Comparison of ENCODE assay signal across 24 cellular contexts in genomic region chr3:66433522-66433782, GRCh38.
DNase-seq lines count a peak whose midpoint lies in the region; ATAC-seq and TF ChIP-seq lines count a peak whose summit lies in the region.
"Had no signal": no experiment of that assay in that cellular context is flagged by ENCODE, and none has a peak within 500 bp of the region (broad histone marks: within the 10 kb centered on the region; RNA-seq: fewer than 3 reads in every experiment).

No MANE protein-coding gene starts in this region.

- no peaks in the 10 kb centered on the region for H3K9me3 Mint-ChIP-seq in CD4-positive, CD25-positive, alpha-beta regulatory T cell
- H3K9me3 Mint-ChIP-seq in activated T-helper 17 cell treated with anti-CD3 and anti-CD28 coated beads, Interleukin-2, amount 50 U/mL, for 72 hours: no peaks in the 10 kb centered on the region
- no peaks in the 10 kb centered on the region for H3K9me3 Mint-ChIP-seq in osteocyte (ENCODE audit: unreplicated experiment)
- no peaks in the 10 kb centered on the region for H3K9me3 Mint-ChIP-seq in activated T-helper 2 cell treated with anti-CD3 and anti-CD28 coated beads, Interferon-gamma antibody, Interleukin-2, Interleukin-4, amounts not matched to agents 10 μg/mL and 5 μg/mL and 100 μg/mL, durations not matched to agents 14 hours and 24 hours and 36 hours
- H3K9me3 Mint-ChIP-seq: activated B cell treated with CpG ODN at 0.5 μM for 24 hours; activated naive CD4-positive, alpha-beta T cell treated with anti-CD3 and anti-CD28 coated beads, Interleukin-2, amount 10 ng/mL, durations not matched to agents 7 days and 5 days; effector memory CD8-positive, alpha-beta T cell; memory B cell had no signal

- H3K36me3 ChIP-seq in BLaER1: peaks cover 66% of the 10 kb centered on the region
- H3K36me3 ChIP-seq in CD4-positive, CD25-positive, alpha-beta regulatory T cell (ENCODE audit: control insufficient read depth, insufficient read depth, low read length): peaks cover 22% of the 10 kb centered on the region
- H3K36me3 ChIP-seq in hepatocyte (replicated peaks; ENCODE audit: insufficient read depth, low read depth): no peaks in the 10 kb centered on the region
- H3K36me3 ChIP-seq: ovary, suprapubic skin had no signal

- H3K79me2 ChIP-seq in hepatocyte: no peaks in the 10 kb centered on the region

- no peak overlapping the region for H2AFZ ChIP-seq in hepatocyte

- DNase-seq in CD4-positive, CD25-positive, alpha-beta regulatory T cell: peak in 1 of 3 donors; percentile 36
- DNase-seq in osteocyte (ENCODE audit: extremely low spot score, unreplicated experiment): no peak
- DNase-seq in hepatocyte (ENCODE audit: low spot score): no peak
- DNase-seq in activated T-helper 2 cell treated with anti-CD3 and anti-CD28 coated beads, Interferon-gamma antibody, Interleukin-2, Interleukin-4, amounts not matched to agents 10 μg/mL and 5 μg/mL and 100 μg/mL, durations not matched to agents 14 hours and 24 hours and 36 hours (ENCODE audit: low spot score): no peak
- no peak for DNase-seq in AML-193 (lab: John Stamatoyannopoulos, UW)
- DNase-seq: activated B cell treated with CpG ODN at 0.5 μM for 24 hours; activated CD8-positive, alpha-beta memory T cell treated with anti-CD3 and anti-CD28 coated beads for 24 hours; activated naive CD4-positive, alpha-beta T cell treated with anti-CD3 and anti-CD28 coated beads, Interleukin-2, amount 10 ng/mL, durations not matched to agents 7 days and 5 days; activated T-cell treated with anti-CD3 and anti-CD28 coated beads, Interleukin-2, amount 50 U/mL, for 48 hours; DMS53; effector memory CD8-positive, alpha-beta T cell; GF-D8; KG1; NCI-H1694 treated with DMSO at 0.1 percent for 48 hours; NCI-H69; ovary; RPMI8226; T-helper 9 cell had no signal

- H3K27me3 Mint-ChIP-seq in CD4-positive, CD25-positive, alpha-beta regulatory T cell: no peaks in the 10 kb centered on the region
- no peaks in the 10 kb centered on the region for H3K27me3 Mint-ChIP-seq in activated T-helper 17 cell treated with anti-CD3 and anti-CD28 coated beads, Interleukin-2, amount 50 U/mL, for 72 hours
- no peaks in the 10 kb centered on the region for H3K27me3 Mint-ChIP-seq in osteocyte (ENCODE audit: unreplicated experiment)
- no peaks in the 10 kb centered on the region for H3K27me3 Mint-ChIP-seq in activated T-helper 2 cell treated with anti-CD3 and anti-CD28 coated beads, Interferon-gamma antibody, Interleukin-2, Interleukin-4, amounts not matched to agents 10 μg/mL and 5 μg/mL and 100 μg/mL, durations not matched to agents 14 hours and 24 hours and 36 hours (ENCODE audit: low read depth)
- H3K27me3 Mint-ChIP-seq: effector memory CD8-positive, alpha-beta T cell; memory B cell had no signal

- 89% methylated on average over 4 of the region's 4 CpGs for WGBS in hepatocyte (ENCODE audit: low lambda C conversion rate, missing lambda C conversion rate)

- no peak for ATAC-seq in CD4-positive, CD25-positive, alpha-beta regulatory T cell (ENCODE audit: low read depth in 2 of 2)
- no peak for ATAC-seq in activated T-helper 17 cell treated with anti-CD3 and anti-CD28 coated beads, Interleukin-2, amount 50 U/mL, for 72 hours (replicated peaks)
- ATAC-seq: effector memory CD8-positive, alpha-beta T cell; SK-N-SH treated with all-trans-retinoic acid at 6 μM for 48 hours had no signal

- H3K9me3 ChIP-seq in BLaER1 (no peaks in the 10 kb centered on the region; the same call in 1 of the 2 replicates), hepatocyte (ENCODE audit: low read depth) (no peaks in the 10 kb centered on the region)
- H3K9me3 ChIP-seq in CD4-positive, CD25-positive, alpha-beta regulatory T cell (ENCODE audit: control insufficient read depth in 2 of 2, low read length in 2 of 2): no peaks in the 10 kb centered on the region
- H3K9me3 ChIP-seq: esophagus muscularis mucosa, ovary, suprapubic skin had no signal

- peaks cover 100% of the 10 kb centered on the region for H3K4me1 ChIP-seq in BLaER1
- peaks cover 9% of the 10 kb centered on the region for H3K4me1 ChIP-seq in CD4-positive, CD25-positive, alpha-beta regulatory T cell (ENCODE audit: control insufficient read depth, insufficient read depth, low read length, poor library complexity, severe bottlenecking)
- no peaks in the 10 kb centered on the region for H3K4me1 ChIP-seq in hepatocyte (ENCODE audit: insufficient read depth)

- H3K4me2 ChIP-seq in BLaER1 (peak overlapping the region; percentile 94), hepatocyte (no peak overlapping the region)

- H3K27ac Mint-ChIP-seq in CD4-positive, CD25-positive, alpha-beta regulatory T cell: peak overlapping the region in 2 of 3 donors; percentile 39 to 84
- peak overlapping the region; percentile 10 for H3K27ac Mint-ChIP-seq in activated T-helper 17 cell treated with anti-CD3 and anti-CD28 coated beads, Interleukin-2, amount 50 U/mL, for 72 hours
- peak overlapping the region; percentile 27 for H3K27ac Mint-ChIP-seq in osteocyte (ENCODE audit: unreplicated experiment)
- no peak overlapping the region for H3K27ac Mint-ChIP-seq in activated T-helper 2 cell treated with anti-CD3 and anti-CD28 coated beads, Interferon-gamma antibody, Interleukin-2, Interleukin-4, amounts not matched to agents 10 μg/mL and 5 μg/mL and 100 μg/mL, durations not matched to agents 14 hours and 24 hours and 36 hours
- H3K27ac Mint-ChIP-seq: activated B cell treated with CpG ODN at 0.5 μM for 24 hours, memory B cell had no signal

- H3K27me3 ChIP-seq in BLaER1 (no peaks in the 10 kb centered on the region), hepatocyte (no peaks in the 10 kb centered on the region)
- no peaks in the 10 kb centered on the region for H3K27me3 ChIP-seq in CD4-positive, CD25-positive, alpha-beta regulatory T cell (ENCODE audit: control insufficient read depth, insufficient read depth, low read length)
- H3K27me3 ChIP-seq: esophagus muscularis mucosa, ovary, suprapubic skin had no signal

- peak overlapping the region; percentile 77 for H3K27ac ChIP-seq in BLaER1
- no peak overlapping the region for H3K27ac ChIP-seq in CD4-positive, CD25-positive, alpha-beta regulatory T cell (ENCODE audit: insufficient read depth, low read length, poor library complexity, severe bottlenecking)
- H3K27ac ChIP-seq in hepatocyte: no peak overlapping the region
- H3K27ac ChIP-seq: ovary, suprapubic skin had no signal

- H4K20me1 ChIP-seq in BLaER1 (peaks cover 100% of the 10 kb centered on the region), hepatocyte (ENCODE audit: insufficient read depth, poor library complexity, severe bottlenecking) (no peaks in the 10 kb centered on the region)

- intact Hi-C loops in activated T-helper 2 cell treated with anti-CD3 and anti-CD28 coated beads, Interferon-gamma antibody, Interleukin-2, Interleukin-4, amounts not matched to agents 10 μg/mL and 5 μg/mL and 100 μg/mL, durations not matched to agents 14 hours and 24 hours and 36 hours (cut with micrococcal nuclease): no loop called here

- H3K9ac ChIP-seq in BLaER1: peak overlapping the region; percentile 56

- TF ChIP-seq CTCF in osteocyte (IDR thresholded peaks at IDR 0.05): no peak
- TF ChIP-seq CTCF in hepatocyte (IDR thresholded peaks at IDR 0.05; ENCODE audit: poor library complexity): no peak

- H3K4me3 Mint-ChIP-seq in CD4-positive, CD25-positive, alpha-beta regulatory T cell: peak overlapping the region in 3 of 4 donors; percentile 1 to 13 (median 7)
- no peak overlapping the region for H3K4me3 Mint-ChIP-seq in activated T-helper 17 cell treated with anti-CD3 and anti-CD28 coated beads, Interleukin-2, amount 50 U/mL, for 72 hours
- no peak overlapping the region for H3K4me3 Mint-ChIP-seq in osteocyte (ENCODE audit: unreplicated experiment)
- H3K4me3 Mint-ChIP-seq in activated T-helper 2 cell treated with anti-CD3 and anti-CD28 coated beads, Interferon-gamma antibody, Interleukin-2, Interleukin-4, amounts not matched to agents 10 μg/mL and 5 μg/mL and 100 μg/mL, durations not matched to agents 14 hours and 24 hours and 36 hours (ENCODE audit: low read depth): no peak overlapping the region
- H3K4me3 Mint-ChIP-seq: activated B cell treated with CpG ODN at 0.5 μM for 24 hours; activated naive CD4-positive, alpha-beta T cell treated with anti-CD3 and anti-CD28 coated beads, Interleukin-2, amount 10 ng/mL, durations not matched to agents 7 days and 5 days; effector memory CD8-positive, alpha-beta T cell; memory B cell had no signal

- peaks cover 33% of the 10 kb centered on the region for H3K36me3 Mint-ChIP-seq in CD4-positive, CD25-positive, alpha-beta regulatory T cell
- peaks cover 32% of the 10 kb centered on the region for H3K36me3 Mint-ChIP-seq in activated T-helper 17 cell treated with anti-CD3 and anti-CD28 coated beads, Interleukin-2, amount 50 U/mL, for 72 hours (ENCODE audit: low read depth)
- peaks cover 21% of the 10 kb centered on the region for H3K36me3 Mint-ChIP-seq in osteocyte (ENCODE audit: unreplicated experiment)
- H3K36me3 Mint-ChIP-seq in activated T-helper 2 cell treated with anti-CD3 and anti-CD28 coated beads, Interferon-gamma antibody, Interleukin-2, Interleukin-4, amounts not matched to agents 10 μg/mL and 5 μg/mL and 100 μg/mL, durations not matched to agents 14 hours and 24 hours and 36 hours (ENCODE audit: low read depth): peaks cover 35% of the 10 kb centered on the region
- H3K36me3 Mint-ChIP-seq: memory B cell had no signal

- H3K4me1 Mint-ChIP-seq in CD4-positive, CD25-positive, alpha-beta regulatory T cell: peaks cover 23 to 89% (median 54%) of the 10 kb centered on the region in 4 donors
- H3K4me1 Mint-ChIP-seq in activated T-helper 17 cell treated with anti-CD3 and anti-CD28 coated beads, Interleukin-2, amount 50 U/mL, for 72 hours: peaks cover 54% of the 10 kb centered on the region
- peaks cover 57% of the 10 kb centered on the region for H3K4me1 Mint-ChIP-seq in osteocyte (ENCODE audit: unreplicated experiment)
- peaks cover 22% of the 10 kb centered on the region for H3K4me1 Mint-ChIP-seq in activated T-helper 2 cell treated with anti-CD3 and anti-CD28 coated beads, Interferon-gamma antibody, Interleukin-2, Interleukin-4, amounts not matched to agents 10 μg/mL and 5 μg/mL and 100 μg/mL, durations not matched to agents 14 hours and 24 hours and 36 hours (ENCODE audit: low read depth)
- H3K4me1 Mint-ChIP-seq: activated B cell treated with CpG ODN at 0.5 μM for 24 hours, memory B cell had no signal

- peak overlapping the region; percentile 40; the same call in 1 of the 2 replicates for H3K4me3 ChIP-seq in BLaER1
- H3K4me3 ChIP-seq in CD4-positive, CD25-positive, alpha-beta regulatory T cell (ENCODE audit: low read depth, low read length): no peak overlapping the region
- no peak overlapping the region for H3K4me3 ChIP-seq in hepatocyte
- H3K4me3 ChIP-seq: esophagus muscularis mucosa, ovary, suprapubic skin had no signal

- H3K9me2 ChIP-seq in hepatocyte (replicated peaks; ENCODE audit: insufficient read depth): no peaks in the 10 kb centered on the region

Comparison
In these comparisons a context has a peak if more than half of its experiments do, and no peak if none do; other contexts are left out.
1. H3K4me3 Mint-ChIP-seq: peak in CD4-positive, CD25-positive, alpha-beta regulatory T cell (3 of 4); none in activated T-helper 17 cell treated with anti-CD3 and anti-CD28 coated beads, Interleukin-2, amount 50 U/mL, for 72 hours (single experiment), osteocyte (single experiment) and activated T-helper 2 cell treated with anti-CD3 and anti-CD28 coated beads, Interferon-gamma antibody, Interleukin-2, Interleukin-4, amounts not matched to agents 10 μg/mL and 5 μg/mL and 100 μg/mL, durations not matched to agents 14 hours and 24 hours and 36 hours (single experiment).